ENCODE assay signal across 19 cellular contexts in genomic region chr1:4734219-4734618, GRCh38.
"Had no signal": no experiment of that assay in that cellular context is flagged by ENCODE, and none has a peak within 500 bp of the region (broad histone marks: within the 10 kb centered on the region; RNA-seq: fewer than 3 reads in every experiment).

No MANE protein-coding gene starts in this region.

- H3K4me1 ChIP-seq: SJSA1 had no signal

- H3K4me3 ChIP-seq: MG63, SJSA1, SK-N-MC had no signal

- H3K27ac ChIP-seq: HL-60, SJSA1, SK-N-MC had no signal

- DNase-seq: Karpas-422, KG1, MG63, NCI-H1092, NCI-H1105 treated with DMSO at 0.1 percent for 48 hours, NCI-H187, NCI-H2029, NCI-H2081 treated with DMSO at 0.1 percent for 48 hours, NCI-H226, NCI-H446, NCI-H510A, NCI-H524 treated with DMSO at 0.1 percent for 48 hours, NCI-H69, Right ventricle myocardium superior, RPMI8226, SIG-M5 had no signal

- H3K9me3 ChIP-seq: MG63 had no signal

- H3K36me3 ChIP-seq: MG63, SJSA1 had no signal

- H3K27me3 ChIP-seq: MG63, SJSA1 had no signal
